In the genomic region with DNA sequence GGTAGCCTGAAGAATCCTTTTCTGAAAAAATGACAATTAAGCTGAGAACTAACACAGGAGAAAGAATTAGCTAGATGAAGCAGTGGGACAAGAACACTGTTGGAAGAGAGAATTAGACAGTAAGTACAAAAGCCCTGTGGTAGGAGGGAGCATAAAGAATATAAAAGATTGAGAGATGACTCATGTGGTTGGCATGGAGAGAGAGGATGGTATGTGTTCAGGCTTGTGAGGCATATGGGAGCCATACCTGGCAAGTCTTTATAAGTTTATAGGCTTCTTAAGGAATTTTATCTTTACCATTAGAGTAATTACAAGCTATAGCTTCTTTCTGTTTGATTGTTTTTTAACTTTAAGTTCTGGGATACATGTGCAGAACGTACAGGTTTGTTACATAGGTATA, we compare ENCODE assay signal across 29 cellular contexts.
"Had no signal": no experiment of that assay in that cellular context is flagged by ENCODE, and none has a peak within 500 bp of the region (broad histone marks: within the 10 kb centered on the region; RNA-seq: fewer than 3 reads in every experiment).

No MANE protein-coding gene starts in this region.

- H3K4me1 Mint-ChIP-seq: activated CD4-positive, alpha-beta memory T cell treated with anti-CD3 and anti-CD28 coated beads, Interleukin-2, amount 10 ng/mL, durations not matched to agents 7 days and 5 days; activated CD4-positive, alpha-beta T cell treated with anti-CD3 and anti-CD28 coated beads, Interleukin-2, amount 10 ng/mL, durations not matched to agents 7 days and 5 days; activated naive CD4-positive, alpha-beta T cell treated with anti-CD3 and anti-CD28 coated beads, Interleukin-2, amount 10 ng/mL, durations not matched to agents 7 days and 5 days; activated naive CD8-positive, alpha-beta T cell treated with anti-CD3 and anti-CD28 coated beads, Interleukin-2, amount 10 ng/mL, durations not matched to agents 7 days and 5 days; mesothelial cell of epicardium; naive B cell; stimulated activated memory B cell treated with anti-CD40 and anti-IgM and Interleukin-4, amounts not matched to agents 10 μg/mL and 1 μg/mL and 100 μg/mL, for 72 hours; stimulated activated naive CD8-positive, alpha-beta T cell treated with anti-CD3 and anti-CD28 coated beads, Interleukin-15, amount 100 ng/mL, for 72 hours had no signal

- H3K36me3 ChIP-seq: ascending aorta, brain microvascular endothelial cell, esophagus squamous epithelium, ovary, uterus had no signal

- H3K27ac Mint-ChIP-seq: activated CD4-positive, alpha-beta memory T cell treated with anti-CD3 and anti-CD28 coated beads, Interleukin-2, amount 10 ng/mL, durations not matched to agents 7 days and 5 days; activated CD4-positive, alpha-beta T cell treated with anti-CD3 and anti-CD28 coated beads, Interleukin-2, amount 10 ng/mL, durations not matched to agents 7 days and 5 days; activated naive CD4-positive, alpha-beta T cell treated with anti-CD3 and anti-CD28 coated beads, Interleukin-2, amount 10 ng/mL, durations not matched to agents 7 days and 5 days; activated naive CD8-positive, alpha-beta T cell treated with anti-CD3 and anti-CD28 coated beads, Interleukin-2, amount 10 ng/mL, durations not matched to agents 7 days and 5 days; activated T-cell treated with anti-CD3 and anti-CD28 coated beads, Interleukin-2, amount 50 U/mL, for 24 hours; mesothelial cell of epicardium; naive B cell; progenitor cell of endocrine pancreas; stimulated activated memory B cell treated with anti-CD40 and anti-IgM and Interleukin-4, amounts not matched to agents 10 μg/mL and 1 μg/mL and 100 μg/mL, for 72 hours; stimulated activated naive CD8-positive, alpha-beta T cell treated with anti-CD3 and anti-CD28 coated beads, Interleukin-15, amount 100 ng/mL, for 72 hours; type B pancreatic cell had no signal

- H3K27ac ChIP-seq: ascending aorta, brain microvascular endothelial cell, esophagus squamous epithelium, ovary, skin epidermis, uterus had no signal

- H3K9me3 ChIP-seq: ascending aorta, esophagus squamous epithelium, ovary, uterus had no signal

- H3K36me3 Mint-ChIP-seq: activated naive CD4-positive, alpha-beta T cell treated with anti-CD3 and anti-CD28 coated beads, Interleukin-2, amount 10 ng/mL, durations not matched to agents 7 days and 5 days; activated naive CD8-positive, alpha-beta T cell treated with anti-CD3 and anti-CD28 coated beads, Interleukin-2, amount 10 ng/mL, durations not matched to agents 7 days and 5 days; mesothelial cell of epicardium; naive B cell; stimulated activated memory B cell treated with anti-CD40 and anti-IgM and Interleukin-4, amounts not matched to agents 10 μg/mL and 1 μg/mL and 100 μg/mL, for 72 hours; type B pancreatic cell had no signal

- H3K4me3 ChIP-seq: ascending aorta, esophagus squamous epithelium, ovary, skin epidermis, uterus had no signal

- H3K4me3 Mint-ChIP-seq: activated CD4-positive, alpha-beta memory T cell treated with anti-CD3 and anti-CD28 coated beads, Interleukin-2, amount 10 ng/mL, durations not matched to agents 7 days and 5 days; activated CD4-positive, alpha-beta T cell treated with anti-CD3 and anti-CD28 coated beads, Interleukin-2, amount 10 ng/mL, durations not matched to agents 7 days and 5 days; activated naive CD4-positive, alpha-beta T cell treated with anti-CD3 and anti-CD28 coated beads, Interleukin-2, amount 10 ng/mL, durations not matched to agents 7 days and 5 days; activated naive CD8-positive, alpha-beta T cell treated with anti-CD3 and anti-CD28 coated beads, Interleukin-2, amount 10 ng/mL, durations not matched to agents 7 days and 5 days; activated T-cell treated with anti-CD3 and anti-CD28 coated beads, Interleukin-2, amount 50 U/mL, for 24 hours; mesothelial cell of epicardium; naive B cell; stimulated activated memory B cell treated with anti-CD40 and anti-IgM and Interleukin-4, amounts not matched to agents 10 μg/mL and 1 μg/mL and 100 μg/mL, for 72 hours; stimulated activated naive CD8-positive, alpha-beta T cell treated with anti-CD3 and anti-CD28 coated beads, Interleukin-15, amount 100 ng/mL, for 72 hours; type B pancreatic cell had no signal

- DNase-seq: activated CD4-positive, alpha-beta memory T cell treated with anti-CD3 and anti-CD28 coated beads, Interleukin-2, amount 10 ng/mL, durations not matched to agents 7 days and 5 days; activated CD4-positive, alpha-beta T cell treated with anti-CD3 and anti-CD28 coated beads, Interleukin-2, amount 10 ng/mL, durations not matched to agents 7 days and 5 days; activated CD4-positive, CD25-positive, alpha-beta regulatory T cell treated with anti-CD3 and anti-CD28 coated beads, Interleukin-2, amount 50 U/mL, for 72 hours; activated CD8-positive, alpha-beta memory T cell treated with anti-CD3 and anti-CD28 coated beads, Interleukin-2, amount 50 U/mL, for 48 hours; activated gamma-delta T cell; activated naive CD4-positive, alpha-beta T cell treated with anti-CD3 and anti-CD28 coated beads, Interleukin-2, amount 10 ng/mL, durations not matched to agents 7 days and 5 days; activated naive CD8-positive, alpha-beta T cell treated with anti-CD3 and anti-CD28 coated beads, Interleukin-2, amount 10 ng/mL, durations not matched to agents 7 days and 5 days; activated T-cell treated with anti-CD3 and anti-CD28 coated beads, Interleukin-2, amount 50 U/mL, for 24 hours; brain microvascular endothelial cell; central memory CD4-positive, alpha-beta T cell; esophagus squamous epithelium; islet precursor cell; left colon; naive B cell; ovary; stimulated activated CD4-positive, alpha-beta T cell treated with anti-CD3 and anti-CD28 coated beads, Interleukin-12 subunit alpha, Interleukin-12 subunit beta, amount 100 ng/mL, for 4 hours; stimulated activated CD4-positive, alpha-beta T cell treated with anti-CD3 and anti-CD28 coated beads, Interleukin-4, amount 100 ng/mL, for 4 hours; stimulated activated CD8-positive, alpha-beta memory T cell treated with anti-CD3 and anti-CD28 coated beads, Interleukin-4, amount 100 ng/mL, for 48 hours; stimulated activated naive CD8-positive, alpha-beta T cell treated with anti-CD3 and anti-CD28 coated beads, Interleukin-15, amount 100 ng/mL, for 72 hours; substantia nigra; T-helper 2 cell; uterus had no signal

- H3K4me1 ChIP-seq: ascending aorta, esophagus squamous epithelium, uterus had no signal

- H3K27me3 Mint-ChIP-seq: activated CD4-positive, alpha-beta memory T cell treated with anti-CD3 and anti-CD28 coated beads, Interleukin-2, amount 10 ng/mL, durations not matched to agents 7 days and 5 days; activated CD4-positive, alpha-beta T cell treated with anti-CD3 and anti-CD28 coated beads, Interleukin-2, amount 10 ng/mL, durations not matched to agents 7 days and 5 days; activated naive CD4-positive, alpha-beta T cell treated with anti-CD3 and anti-CD28 coated beads, Interleukin-2, amount 10 ng/mL, durations not matched to agents 7 days and 5 days; activated naive CD8-positive, alpha-beta T cell treated with anti-CD3 and anti-CD28 coated beads, Interleukin-2, amount 10 ng/mL, durations not matched to agents 7 days and 5 days; activated T-cell treated with anti-CD3 and anti-CD28 coated beads, Interleukin-2, amount 50 U/mL, for 24 hours; naive B cell; progenitor cell of endocrine pancreas; stimulated activated memory B cell treated with anti-CD40 and anti-IgM and Interleukin-4, amounts not matched to agents 10 μg/mL and 1 μg/mL and 100 μg/mL, for 72 hours; type B pancreatic cell had no signal

- H3K27me3 ChIP-seq: ascending aorta, brain microvascular endothelial cell, esophagus squamous epithelium, ovary, uterus had no signal

- H3K9me3 Mint-ChIP-seq: activated CD4-positive, alpha-beta memory T cell treated with anti-CD3 and anti-CD28 coated beads, Interleukin-2, amount 10 ng/mL, durations not matched to agents 7 days and 5 days; activated CD4-positive, alpha-beta T cell treated with anti-CD3 and anti-CD28 coated beads, Interleukin-2, amount 10 ng/mL, durations not matched to agents 7 days and 5 days; activated naive CD8-positive, alpha-beta T cell treated with anti-CD3 and anti-CD28 coated beads, Interleukin-2, amount 10 ng/mL, durations not matched to agents 7 days and 5 days; mesothelial cell of epicardium; type B pancreatic cell had no signal

- ATAC-seq: left colon; sciatic nerve; stimulated activated memory B cell treated with anti-CD40 and anti-IgM and Interleukin-4, amounts not matched to agents 10 μg/mL and 1 μg/mL and 100 μg/mL, for 72 hours; stimulated activated naive CD8-positive, alpha-beta T cell treated with anti-CD3 and anti-CD28 coated beads, Interleukin-15, amount 100 ng/mL, for 72 hours had no signal
